In the genomic region with DNA sequence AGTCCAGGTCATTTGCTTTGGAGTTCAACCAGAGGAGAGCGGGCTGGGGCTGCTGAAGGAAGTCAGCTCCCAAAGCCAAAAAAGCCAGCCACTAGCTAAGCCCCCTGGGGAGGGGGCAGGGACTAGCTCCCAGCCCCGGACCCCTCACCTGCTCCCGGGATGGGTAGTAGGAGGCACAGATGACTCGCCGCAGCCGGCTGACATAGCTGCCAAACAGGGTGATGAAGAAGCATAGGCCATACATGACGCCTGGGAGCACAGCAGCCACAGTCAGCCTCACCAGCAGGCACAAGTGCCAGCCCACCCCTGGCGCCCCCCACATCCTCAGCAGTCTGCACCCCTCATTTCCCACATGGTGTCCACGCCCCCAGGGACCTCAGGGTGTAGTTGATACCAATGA, we compare ENCODE assay signal across 2 cellular contexts.
TF ChIP-seq lines count a peak whose summit lies in the region.

No MANE protein-coding gene starts in this region.

TF ChIP-seq in HCT116, 20 proteins besides CTCF, POLR2A, EP300 and RAD21:
- TF ChIP-seq, protein P1, sequence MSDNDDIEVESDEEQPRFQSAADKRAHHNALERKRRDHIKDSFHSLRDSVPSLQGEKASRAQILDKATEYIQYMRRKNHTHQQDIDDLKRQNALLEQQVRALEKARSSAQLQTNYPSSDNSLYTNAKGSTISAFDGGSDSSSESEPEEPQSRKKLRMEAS (IDR thresholded peaks at IDR 0.05) = no peak; the same call in 1 of the 2 replicates
- no peak for TF ChIP-seq REST (IDR thresholded peaks at IDR 0.05; ENCODE audit: low read depth)

TF ChIP-seq in K562, 482 proteins besides CTCF, POLR2A, EP300 and RAD21:
- TF ChIP-seq TFAP4 (CRISPR knock-in tag; IDR thresholded peaks at IDR 0.05; ENCODE audit: borderline replicate concordance) (no peak), KLF6 (CRISPR knock-in tag; IDR thresholded peaks at IDR 0.05; ENCODE audit: borderline replicate concordance) (no peak), E2F8 (IDR thresholded peaks at IDR 0.05; ENCODE audit: low read depth, partially characterized antibody) (no peak), MBD2 (IDR thresholded peaks at IDR 0.05; ENCODE audit: borderline replicate concordance, low read depth) (no peak), ZNF253 (CRISPR knock-in tag; conservative IDR thresholded peaks at IDR 0.05) (no peak), SP2 (IDR thresholded peaks at IDR 0.05; ENCODE audit: extremely low read depth, low read depth, low read length, poor library complexity, severe bottlenecking) (no peak), DNMT1 (IDR thresholded peaks at IDR 0.05) (no peak), KLF10 (CRISPR knock-in tag; IDR thresholded peaks at IDR 0.05) (no peak), ZNF639 (CRISPR knock-in tag; conservative IDR thresholded peaks at IDR 0.05 in 1 of 2, IDR thresholded peaks at IDR 0.05 in 1 of 2) (no peak)
- TF ChIP-seq, protein P2, sequence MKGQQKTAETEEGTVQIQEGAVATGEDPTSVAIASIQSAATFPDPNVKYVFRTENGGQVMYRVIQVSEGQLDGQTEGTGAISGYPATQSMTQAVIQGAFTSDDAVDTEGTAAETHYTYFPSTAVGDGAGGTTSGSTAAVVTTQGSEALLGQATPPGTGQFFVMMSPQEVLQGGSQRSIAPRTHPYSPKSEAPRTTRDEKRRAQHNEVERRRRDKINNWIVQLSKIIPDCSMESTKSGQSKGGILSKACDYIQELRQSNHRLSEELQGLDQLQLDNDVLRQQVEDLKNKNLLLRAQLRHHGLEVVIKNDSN (CRISPR knock-in tag; IDR thresholded peaks at IDR 0.05) = no peak
TF ChIP-seq in K562: peak in this region for 0.
